In the genomic region with DNA sequence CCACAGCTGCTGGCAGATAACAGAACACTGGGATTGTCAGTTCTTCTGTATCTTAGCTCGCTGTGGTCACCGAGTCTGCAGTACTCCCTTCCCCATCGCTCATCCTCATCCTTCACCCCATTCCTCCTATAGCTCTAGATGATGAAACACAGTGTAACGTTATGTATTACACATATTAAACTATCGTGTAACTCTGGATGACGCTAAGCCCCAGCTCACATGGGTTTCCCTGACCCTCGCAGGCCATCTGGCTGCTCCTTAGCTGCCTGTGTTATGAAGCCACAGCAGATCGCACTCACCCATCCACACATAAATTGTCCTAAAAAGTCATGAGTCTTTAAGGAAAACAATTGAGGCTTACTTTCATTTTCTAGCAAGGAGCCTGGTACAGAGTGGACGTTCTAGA, we compare ENCODE assay signal across 22 cellular contexts. TPM values are rescaled to one million over a fixed set of nuclear protein-coding genes. Genes with fewer than 3 reads are reported as not detected.
DNase-seq lines count a peak whose midpoint lies in the region; TF ChIP-seq lines count a peak whose summit lies in the region.
"Had no signal": no experiment of that assay in that cellular context is flagged by ENCODE, and none has a peak within 500 bp of the region (broad histone marks: within the 10 kb centered on the region; RNA-seq: fewer than 3 reads in every experiment).

No MANE protein-coding gene starts in this region.

- H3K4me1 ChIP-seq in endocrine pancreas (ENCODE audit: control insufficient read depth, insufficient read depth, low read length): no peaks in the 10 kb centered on the region
- no peaks in the 10 kb centered on the region for H3K4me1 ChIP-seq in testis

- no peaks in the 10 kb centered on the region for H3K27me3 Mint-ChIP-seq in activated naive CD8-positive, alpha-beta T cell treated with anti-CD3 and anti-CD28 coated beads for 36 hours

- no peak overlapping the region for H3K4me3 Mint-ChIP-seq in activated naive CD8-positive, alpha-beta T cell treated with anti-CD3 and anti-CD28 coated beads for 36 hours
- H3K4me3 Mint-ChIP-seq: IgD-negative memory B cell, T-cell had no signal

- no peak for TF ChIP-seq CTCF in retinal pigment epithelial cell (conservative IDR thresholded peaks at IDR 0.05; ENCODE audit: low read depth, low read length)
- no peak for TF ChIP-seq CTCF in testis (IDR thresholded peaks at IDR 0.05)

- peak; percentile 57 for DNase-seq in LoVo (ENCODE audit: low spot score)
- DNase-seq in NCI-H82 treated with DMSO at 0.1 percent for 48 hours (lab: John Stamatoyannopoulos, UW; ENCODE audit: unreplicated experiment): peak; percentile 11
- peak; percentile 56 for DNase-seq in retinal pigment epithelial cell (ENCODE audit: low read depth)
- no peak for DNase-seq in stimulated activated naive CD4-positive, alpha-beta T cell treated with Interleukin-2 at 50 U/mL for 16 hours (lab: John Stamatoyannopoulos, UW)
- no peak for DNase-seq in testis
- no peak for DNase-seq in activated naive CD8-positive, alpha-beta T cell treated with anti-CD3 and anti-CD28 coated beads for 36 hours
- no peak for DNase-seq in NCI-H1436 (lab: John Stamatoyannopoulos, UW)
- DNase-seq: ACHN, Caco-2, DMS53, H7, NCI-H146, NCI-H2081, NCI-H226, NCI-H69, PC-9, Right ventricle myocardium superior, T-cell had no signal

- intact Hi-C loops in testis (cut with DNase I; ENCODE audit: low total_unique reads): no loop called here

- H3K4me1 Mint-ChIP-seq in activated naive CD8-positive, alpha-beta T cell treated with anti-CD3 and anti-CD28 coated beads for 36 hours: no peaks in the 10 kb centered on the region
- H3K4me1 Mint-ChIP-seq: IgD-negative memory B cell, T-cell had no signal

- H3K27me3 ChIP-seq in endocrine pancreas (ENCODE audit: control insufficient read depth, insufficient read depth, low read length) (no peaks in the 10 kb centered on the region), testis (no peaks in the 10 kb centered on the region)

- TF ChIP-seq POLR2A in testis (IDR thresholded peaks at IDR 0.05): no peak

- no peaks in the 10 kb centered on the region for H3K9me3 Mint-ChIP-seq in activated naive CD8-positive, alpha-beta T cell treated with anti-CD3 and anti-CD28 coated beads for 36 hours

- H3K36me3 Mint-ChIP-seq in activated naive CD8-positive, alpha-beta T cell treated with anti-CD3 and anti-CD28 coated beads for 36 hours: no peaks in the 10 kb centered on the region
- H3K36me3 Mint-ChIP-seq: IgD-negative memory B cell, T-cell had no signal

- H3K27ac ChIP-seq in testis: no peak overlapping the region
- H3K27ac ChIP-seq: HL-60, PC-9, SK-N-MC had no signal

- H3K27ac Mint-ChIP-seq in activated naive CD8-positive, alpha-beta T cell treated with anti-CD3 and anti-CD28 coated beads for 36 hours: no peak overlapping the region
- H3K27ac Mint-ChIP-seq: IgD-negative memory B cell, T-cell had no signal

- peak overlapping the region; percentile 15 for H3K4me3 ChIP-seq in endocrine pancreas (ENCODE audit: control insufficient read depth, insufficient read depth, low read length)
- no peak overlapping the region for H3K4me3 ChIP-seq in retinal pigment epithelial cell (ENCODE audit: low read length)
- H3K4me3 ChIP-seq in testis: no peak overlapping the region
- H3K4me3 ChIP-seq: PC-9, SK-N-MC had no signal

- H3K36me3 ChIP-seq in endocrine pancreas (ENCODE audit: control insufficient read depth, insufficient read depth, low read length): no peaks in the 10 kb centered on the region
- H3K36me3 ChIP-seq in testis (ENCODE audit: low read depth, missing control alignments): no peaks in the 10 kb centered on the region

- 78 to 86% methylated on average over 9 of the region's 9 CpGs for WGBS in testis, 2 donors

- H3K9ac ChIP-seq in endocrine pancreas (ENCODE audit: control insufficient read depth, insufficient read depth, low read length): no peak overlapping the region

- H3K9me3 ChIP-seq in endocrine pancreas (ENCODE audit: control insufficient read depth, low read length) (no peaks in the 10 kb centered on the region), testis (no peaks in the 10 kb centered on the region)
- H3K9me3 ChIP-seq: Caco-2 had no signal

RNA-seq across cellular contexts. Expression of a gene that starts 24.5 kb away (rescaled TPM):
- under 1 TPM; 0.74 to 0.94 TPM for total RNA-seq in testis
- polyA plus RNA-seq in testis (ENCODE audit: insufficient read depth, low read depth, low replicate concordance): 15.4 TPM
- total RNA-seq in activated naive CD8-positive, alpha-beta T cell treated with anti-CD3 and anti-CD28 coated beads for 36 hours: not detected
- total RNA-seq: PC-9, T-cell had no signal
- polyA plus RNA-seq: IgD-negative memory B cell had no signal

Comparison
In these comparisons a context has a peak if more than half of its experiments do, and no peak if none do; other contexts are left out.
1. DNase-seq: peak in LoVo (single experiment), NCI-H82 treated with DMSO at 0.1 percent for 48 hours (single experiment) and retinal pigment epithelial cell (single experiment); none in stimulated activated naive CD4-positive, alpha-beta T cell treated with Interleukin-2 at 50 U/mL for 16 hours (single experiment), testis (single experiment), activated naive CD8-positive, alpha-beta T cell treated with anti-CD3 and anti-CD28 coated beads for 36 hours (single experiment) and NCI-H1436 (single experiment).